In genomic region chr19:49387936-49388372, GRCh38 we compare ENCODE assay signal across 8 cellular contexts.
DNase-seq lines count a peak whose midpoint lies in the region; ATAC-seq lines count a peak whose summit lies in the region.

Gene KASH5 (plus strand): TSS chr19:49388249. CDS start chr19:49390884, 2,635 bp downstream.

- DNase-seq in DMS114 treated with DMSO at 0.1 percent for 48 hours (lab: John Stamatoyannopoulos, UW; ENCODE audit: unreplicated experiment) (peak; percentile 68), NCI-H510A treated with DMSO at 0.1 percent for 48 hours (lab: John Stamatoyannopoulos, UW) (peak; percentile 29), foreskin melanocyte (peak; percentile 18), NCI-H1694 (lab: John Stamatoyannopoulos, UW) (no peak), NCI-H446 (lab: John Stamatoyannopoulos, UW) (no peak)
- peak; percentile 93 for DNase-seq in activated CD8-positive, alpha-beta memory T cell treated with anti-CD3 and anti-CD28 coated beads, Interleukin-2, amount 50 U/mL, for 48 hours
- DNase-seq in stimulated activated CD4-positive, alpha-beta T cell treated with anti-CD3 and anti-CD28 coated beads, Interleukin-12 subunit alpha, Interleukin-12 subunit beta, amount 100 ng/mL, for 24 hours (ENCODE audit: low read depth in 2 of 2): peak; percentile 75 to 84

- no peak for ATAC-seq in GM21367 (IDR thresholded peaks at IDR 0.05; ENCODE audit: unreplicated experiment)

Comparison
In these comparisons a context has a peak if more than half of its experiments do, and no peak if none do; other contexts are left out.
1. DNase-seq: peak in DMS114 treated with DMSO at 0.1 percent for 48 hours (single experiment), NCI-H510A treated with DMSO at 0.1 percent for 48 hours (single experiment), activated CD8-positive, alpha-beta memory T cell treated with anti-CD3 and anti-CD28 coated beads, Interleukin-2, amount 50 U/mL, for 48 hours (single experiment), foreskin melanocyte (single experiment) and stimulated activated CD4-positive, alpha-beta T cell treated with anti-CD3 and anti-CD28 coated beads, Interleukin-12 subunit alpha, Interleukin-12 subunit beta, amount 100 ng/mL, for 24 hours (2 of 2); none in NCI-H1694 (single experiment) and NCI-H446 (0 of 2).